ENCODE assay signal across 7 cellular contexts in the genomic region with DNA sequence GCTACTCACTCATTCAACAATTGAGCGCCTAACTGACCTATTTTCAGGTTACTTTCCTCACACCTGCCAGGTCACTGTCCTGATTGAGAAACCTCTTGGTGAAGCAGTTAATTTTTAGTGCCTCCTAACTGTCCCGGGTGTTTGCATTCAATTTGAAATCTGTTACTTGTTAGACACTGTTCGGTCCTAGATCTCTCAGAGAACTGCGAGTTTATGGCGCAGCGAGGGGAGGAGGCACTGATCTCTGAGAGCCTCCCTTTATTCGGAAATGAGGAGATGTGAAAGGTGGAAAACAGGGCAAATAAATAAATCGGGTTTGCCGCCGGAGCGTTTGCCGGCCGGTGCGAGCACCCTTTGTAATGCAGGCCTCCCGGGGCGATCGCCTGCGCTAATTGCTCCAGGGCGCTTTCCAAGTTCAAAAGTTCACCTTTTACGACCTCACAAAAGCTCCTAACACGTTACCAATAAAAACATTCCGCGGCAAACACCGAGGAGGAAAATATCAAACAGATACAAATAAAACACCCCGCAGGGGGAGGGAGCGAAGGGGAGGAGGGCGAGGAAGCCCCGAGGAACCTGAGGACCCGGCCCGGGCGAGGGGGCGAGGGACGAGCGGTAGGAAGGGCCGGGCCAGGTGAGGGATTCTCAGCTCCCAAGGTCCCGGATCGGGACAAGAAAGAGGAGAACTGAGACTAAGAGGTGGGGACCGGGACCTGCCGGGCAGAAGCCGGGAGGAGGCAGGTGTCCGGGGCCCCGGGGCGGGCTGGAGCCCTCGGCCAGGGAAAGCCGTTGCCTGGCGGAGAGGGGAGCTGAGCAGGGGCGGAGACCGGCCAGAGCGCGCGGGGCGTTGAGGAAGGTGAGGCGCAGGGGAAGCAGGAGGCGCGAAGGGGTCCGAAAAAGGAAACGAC. TPM values are rescaled to one million over a fixed set of nuclear protein-coding genes. Genes with fewer than 3 reads are reported as not detected.
A peak's percentile ranks its signal among the peaks of the same experiment; 100 is the strongest.
DNase-seq lines count a peak whose midpoint lies in the region; ATAC-seq, FAIRE-seq and TF ChIP-seq lines count a peak whose summit lies in the region.

No MANE protein-coding gene starts in this region.

- H3K27me3 Mint-ChIP-seq in stimulated activated naive CD8-positive, alpha-beta T cell treated with anti-CD3 and anti-CD28 coated beads, Interleukin-15, amount 100 ng/mL, for 72 hours: peaks cover 84% of the 10 kb centered on the region

- no peak overlapping the region for H3K27ac Mint-ChIP-seq in stimulated activated naive CD8-positive, alpha-beta T cell treated with anti-CD3 and anti-CD28 coated beads, Interleukin-15, amount 100 ng/mL, for 72 hours

- H3K4me3 Mint-ChIP-seq in stimulated activated naive CD8-positive, alpha-beta T cell treated with anti-CD3 and anti-CD28 coated beads, Interleukin-15, amount 100 ng/mL, for 72 hours: peak overlapping the region; percentile 90 to 97

- no peaks in the 10 kb centered on the region for H3K9me3 Mint-ChIP-seq in stimulated activated naive CD8-positive, alpha-beta T cell treated with anti-CD3 and anti-CD28 coated beads, Interleukin-15, amount 100 ng/mL, for 72 hours

- no peak; the same call in 1 of the 2 replicates for TF ChIP-seq POLR2A in GM12892 (IDR thresholded peaks at IDR 0.05; ENCODE audit: low read depth, low read length)

- FAIRE-seq in GM12892 (lab: Jason Lieb, UNC): peak; percentile 57

- no peak for DNase-seq in GM12892 (ENCODE audit: insufficient read length)
- DNase-seq in NCI-H510A (lab: John Stamatoyannopoulos, UW): peak; percentile 21
- peak; percentile 52 for DNase-seq in astrocyte of the hippocampus (ENCODE audit: low read depth, low spot score)
- peak; percentile 45 for DNase-seq in kidney tubule cell (ENCODE audit: low spot score)
- peak in 1 of 2 donors; percentile 27 for DNase-seq in stimulated activated naive CD8-positive, alpha-beta T cell treated with anti-CD3 and anti-CD28 coated beads, Interleukin-15, amount 100 ng/mL, for 72 hours

- peaks cover 50% of the 10 kb centered on the region for H3K4me1 Mint-ChIP-seq in stimulated activated naive CD8-positive, alpha-beta T cell treated with anti-CD3 and anti-CD28 coated beads, Interleukin-15, amount 100 ng/mL, for 72 hours

- no peak for ATAC-seq in stimulated activated naive CD8-positive, alpha-beta T cell treated with anti-CD3 and anti-CD28 coated beads, Interleukin-15, amount 100 ng/mL, for 72 hours
- no peak for ATAC-seq in HG03280 (IDR thresholded peaks at IDR 0.05; ENCODE audit: unreplicated experiment)
- no peak for ATAC-seq in HG03139 (IDR thresholded peaks at IDR 0.05; ENCODE audit: unreplicated experiment)

RNA-seq across cellular contexts. Expression of gene NR6A1, which starts 1.4 kb away (rescaled TPM):
- polyA plus RNA-seq in GM12892 (2012; ENCODE audit: missing spikeins): 4.1 TPM

RNA-seq across cellular contexts. Expression of gene OLFML2A, which starts 7.2 kb away (rescaled TPM):
- polyA plus RNA-seq in GM12892 (2012; ENCODE audit: missing spikeins): 1.6 TPM
